In the genomic region with DNA sequence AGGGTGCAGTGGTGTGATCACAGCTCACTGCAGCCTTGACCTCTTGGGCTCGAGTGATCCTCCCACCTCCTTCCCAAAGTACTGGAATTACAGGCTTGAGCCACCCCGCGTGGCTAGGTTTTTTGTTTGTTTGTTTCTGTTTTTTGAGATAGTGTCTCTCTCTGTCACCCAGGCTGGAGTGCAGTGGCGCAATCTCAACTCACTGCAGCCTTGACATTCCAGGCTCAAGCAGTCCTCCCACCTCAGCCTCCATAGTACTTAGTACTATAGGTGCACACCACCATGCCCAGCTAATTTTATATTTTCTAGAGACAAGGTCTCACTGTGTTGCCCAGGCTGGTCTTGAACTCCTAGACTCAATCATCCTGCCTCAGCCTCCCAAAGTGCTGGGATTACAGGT, we compare ENCODE assay signal across 4 cellular contexts. TPM values are rescaled to one million over a fixed set of nuclear protein-coding genes. Genes with fewer than 3 reads are reported as not detected.
"Had no signal": no experiment of that assay in that cellular context is flagged by ENCODE, and none has a peak within 500 bp of the region (broad histone marks: within the 10 kb centered on the region; RNA-seq: fewer than 3 reads in every experiment).

No MANE protein-coding gene starts in this region.

RNA-seq across cellular contexts. Expression of a gene that starts 47.6 kb away (rescaled TPM):
- total RNA-seq: LHCN-M2, M059J, MCF 10A, NCI-H460 had no signal
